21 cellular contexts compared by ENCODE assay signal in genomic region chr4:182619659-182620058, GRCh38.
"Had no signal": no experiment of that assay in that cellular context is flagged by ENCODE, and none has a peak within 500 bp of the region (broad histone marks: within the 10 kb centered on the region; RNA-seq: fewer than 3 reads in every experiment).

No MANE protein-coding gene starts in this region.

- H3K4me1 ChIP-seq: breast epithelium, prostate gland, right atrium auricular region, transverse colon had no signal

- H3K79me2 ChIP-seq: hepatocyte had no signal

- H2AFZ ChIP-seq: hepatocyte had no signal

- H3K4me3 ChIP-seq: breast epithelium, hepatocyte, prostate gland, right atrium auricular region, transverse colon had no signal

- H3K36me3 ChIP-seq: breast epithelium, neutrophil, prostate gland, right atrium auricular region, transverse colon had no signal

- DNase-seq: activated CD4-positive, alpha-beta T cell treated with anti-CD3 and anti-CD28 coated beads for 4 hours; activated CD4-positive, alpha-beta T cell treated with anti-CD3 and anti-CD28 coated beads, Interleukin-2, amount 50 U/mL, for 4 hours; activated CD4-positive, CD25-positive, alpha-beta regulatory T cell; activated naive CD4-positive, alpha-beta T cell; activated T-cell treated with anti-CD3 and anti-CD28 coated beads for 4 hours; activated T-cell treated with anti-CD3 and anti-CD28 coated beads, Interleukin-2, amount 50 U/mL, for 72 hours; dermis blood vessel endothelial cell; effector CD8-positive, alpha-beta T cell; left cardiac atrium; left ventricle myocardium superior; mammary epithelial cell; naive thymus-derived CD4-positive, alpha-beta T cell; stimulated activated CD4-positive, alpha-beta T cell treated with anti-CD3 and anti-CD28 coated beads, Interleukin-2, amount 100 ng/mL, for 48 hours; stimulated activated naive CD4-positive, alpha-beta T cell treated with Interleukin-2 at 50 U/mL for 16 hours; transverse colon had no signal

- H3K4me2 ChIP-seq: hepatocyte had no signal

- H3K9me3 ChIP-seq: breast epithelium, neutrophil, prostate gland, right atrium auricular region, transverse colon had no signal

- H3K27me3 ChIP-seq: breast epithelium, hepatocyte, neutrophil, right atrium auricular region, transverse colon had no signal

- H3K27ac ChIP-seq: breast epithelium, hepatocyte, neutrophil, prostate gland, right atrium auricular region, transverse colon had no signal

- ATAC-seq: activated naive CD4-positive, alpha-beta T cell treated with anti-CD3 and anti-CD28 coated beads, Interleukin-2, amount 50 U/mL, for 72 hours; activated T-cell treated with anti-CD3 and anti-CD28 coated beads, Interleukin-2, amount 50 U/mL, for 72 hours; left cardiac atrium; left ventricle myocardium superior; naive thymus-derived CD4-positive, alpha-beta T cell had no signal
